ENCODE assay signal across 18 cellular contexts in genomic region chr20:61455508-61456215, GRCh38.
DNase-seq lines count a peak whose midpoint lies in the region; ATAC-seq, FAIRE-seq and TF ChIP-seq lines count a peak whose summit lies in the region.
"Had no signal": no experiment of that assay in that cellular context is flagged by ENCODE, and none has a peak within 500 bp of the region (broad histone marks: within the 10 kb centered on the region; RNA-seq: fewer than 3 reads in every experiment).

No MANE protein-coding gene starts in this region.

- TF ChIP-seq CTCF in RWPE2 (IDR thresholded peaks at IDR 0.05; ENCODE audit: poor library complexity, severe bottlenecking) (no peak), chondrocyte (IDR thresholded peaks at IDR 0.05) (no peak)

- no peak overlapping the region for H3K4me3 Mint-ChIP-seq in chondrocyte (ENCODE audit: unreplicated experiment)
- H3K4me3 Mint-ChIP-seq: GM23338 had no signal

- no peaks in the 10 kb centered on the region for H3K27me3 Mint-ChIP-seq in chondrocyte (ENCODE audit: low read depth)
- H3K27me3 Mint-ChIP-seq: CD4-positive, alpha-beta memory T cell had no signal

- H3K36me3 Mint-ChIP-seq in chondrocyte (ENCODE audit: low read depth): no peaks in the 10 kb centered on the region
- H3K36me3 Mint-ChIP-seq: CD4-positive, alpha-beta memory T cell had no signal

- H3K36me3 ChIP-seq in RWPE2 (ENCODE audit: low read depth): no peaks in the 10 kb centered on the region
- H3K36me3 ChIP-seq: HAP-1 had no signal

- no peak overlapping the region for H3K27ac Mint-ChIP-seq in chondrocyte (ENCODE audit: unreplicated experiment)
- H3K27ac Mint-ChIP-seq: CD4-positive, alpha-beta memory T cell; GM23338 had no signal

- ATAC-seq in RWPE2 (ENCODE audit: low read depth): no peak
- ATAC-seq: GM23338 had no signal

- no peaks in the 10 kb centered on the region for H3K9me3 ChIP-seq in RWPE2 (ENCODE audit: severe bottlenecking)
- H3K9me3 ChIP-seq: HAP-1 had no signal

- no peaks in the 10 kb centered on the region for H3K9me3 Mint-ChIP-seq in chondrocyte (ENCODE audit: low read depth)

- H3K27me3 ChIP-seq in RWPE2 (ENCODE audit: insufficient read depth, poor library complexity, severe bottlenecking): no peaks in the 10 kb centered on the region

- H3K27ac ChIP-seq in RWPE2 (ENCODE audit: poor library complexity, severe bottlenecking): no peak overlapping the region

- DNase-seq in HTR-8/SVneo (ENCODE audit: insufficient read length, low spot score) (no peak), RWPE2 (ENCODE audit: low spot score) (peak; percentile 41), islet precursor cell (peak; percentile 17), HK-2 (ENCODE audit: unreplicated experiment) (no peak), chondrocyte (ENCODE audit: low spot score) (no peak), NCI-H2107 (lab: John Stamatoyannopoulos, UW) (no peak)
- DNase-seq: C1 segment of cervical spinal cord; Calu3; CD4-positive, alpha-beta memory T cell; COR-L47; DMS53; DMS79 treated with DMSO at 0.1 percent for 48 hours; GF-D8 had no signal

- peak; percentile 36 for FAIRE-seq in HTR-8/SVneo (lab: Jason Lieb, UNC)
- FAIRE-seq: GM12891, GM18507, H54 had no signal

- no peak overlapping the region for H3K4me3 ChIP-seq in RWPE2 (ENCODE audit: severe bottlenecking)
- H3K4me3 ChIP-seq: GM23338, HAP-1 had no signal

- H3K4me1 Mint-ChIP-seq in chondrocyte (ENCODE audit: low read depth): no peaks in the 10 kb centered on the region
- H3K4me1 Mint-ChIP-seq: CD4-positive, alpha-beta memory T cell had no signal

- H3K4me1 ChIP-seq in RWPE2 (ENCODE audit: insufficient read depth, poor library complexity, severe bottlenecking): no peaks in the 10 kb centered on the region
- H3K4me1 ChIP-seq: HAP-1 had no signal

Comparison
In these comparisons a context has a peak if more than half of its experiments do, and no peak if none do; other contexts are left out.
1. DNase-seq: peak in RWPE2 (single experiment) and islet precursor cell (single experiment); none in HTR-8/SVneo (single experiment), HK-2 (single experiment), chondrocyte (single experiment) and NCI-H2107 (single experiment).